ENCODE assay signal across 8 cellular contexts in the genomic region with DNA sequence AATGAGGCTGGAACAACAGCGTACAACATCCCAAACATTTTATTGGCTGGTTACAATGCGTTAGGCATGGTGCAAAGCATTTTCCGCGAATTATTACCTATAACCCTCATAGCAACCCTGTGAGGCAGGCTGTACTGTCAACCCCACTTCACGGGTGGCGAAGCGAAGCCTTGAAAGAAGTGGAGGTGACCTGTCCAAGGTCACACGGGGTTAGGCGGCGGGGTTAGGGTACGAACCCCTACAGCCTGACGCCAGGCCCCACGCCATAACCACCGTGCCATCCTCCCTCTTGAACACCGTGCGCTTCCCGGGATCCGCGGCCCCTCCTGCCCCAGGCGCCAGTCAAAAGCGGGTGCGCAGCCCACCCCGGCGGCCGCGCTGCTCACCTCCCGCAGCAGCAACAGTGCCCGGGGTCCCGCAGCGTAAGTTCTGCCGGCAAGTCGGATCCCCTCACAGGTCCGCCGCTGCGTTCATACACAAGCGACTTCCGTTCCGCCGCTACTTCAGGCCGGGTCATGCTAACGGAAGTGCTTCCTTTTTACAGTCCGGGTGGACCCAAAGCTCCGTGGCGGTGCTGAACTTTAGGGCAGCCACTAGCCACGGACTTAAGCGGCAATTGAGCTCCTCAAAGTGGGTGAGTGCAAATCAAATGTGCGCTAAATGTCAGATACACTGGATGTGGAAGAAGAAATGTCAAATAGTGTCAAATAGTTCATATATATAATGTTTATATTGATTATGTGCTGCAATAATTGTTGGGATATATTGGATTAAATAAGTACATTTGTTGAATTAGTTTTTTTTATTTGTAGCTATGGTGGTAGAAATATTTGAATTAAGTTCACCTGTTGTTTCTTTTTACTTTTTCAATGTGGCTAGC. TPM values are rescaled to one million over a fixed set of nuclear protein-coding genes. Genes with fewer than 3 reads are reported as not detected.
DNase-seq lines count a peak whose midpoint lies in the region; ATAC-seq and TF ChIP-seq lines count a peak whose summit lies in the region.

A gene with protein sequence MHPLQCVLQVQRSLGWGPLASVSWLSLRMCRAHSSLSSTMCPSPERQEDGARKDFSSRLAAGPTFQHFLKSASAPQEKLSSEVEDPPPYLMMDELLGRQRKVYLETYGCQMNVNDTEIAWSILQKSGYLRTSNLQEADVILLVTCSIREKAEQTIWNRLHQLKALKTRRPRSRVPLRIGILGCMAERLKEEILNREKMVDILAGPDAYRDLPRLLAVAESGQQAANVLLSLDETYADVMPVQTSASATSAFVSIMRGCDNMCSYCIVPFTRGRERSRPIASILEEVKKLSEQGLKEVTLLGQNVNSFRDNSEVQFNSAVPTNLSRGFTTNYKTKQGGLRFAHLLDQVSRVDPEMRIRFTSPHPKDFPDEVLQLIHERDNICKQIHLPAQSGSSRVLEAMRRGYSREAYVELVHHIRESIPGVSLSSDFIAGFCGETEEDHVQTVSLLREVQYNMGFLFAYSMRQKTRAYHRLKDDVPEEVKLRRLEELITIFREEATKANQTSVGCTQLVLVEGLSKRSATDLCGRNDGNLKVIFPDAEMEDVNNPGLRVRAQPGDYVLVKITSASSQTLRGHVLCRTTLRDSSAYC (minus strand): TSS at position 478 of the 880 bp plus-strand sequence. CDS start 4,455 bp downstream, outside the sequence.

- H3K27ac ChIP-seq in dorsolateral prefrontal cortex: peak within 1 kb of the TSS in 53 of 59 donors; percentile 11 to 90 (median 65)
- peak within 1 kb of the TSS; percentile 38 to 64 for H3K27ac ChIP-seq in liver (ENCODE audit: low read depth in 1 of 2, low read length in 2 of 2)

- no peaks in the 10 kb centered on the region for H3K9me3 ChIP-seq in liver (ENCODE audit: control insufficient read depth in 4 of 4, low read length in 3 of 4)

- ATAC-seq in HG03565 (IDR thresholded peaks at IDR 0.05; ENCODE audit: unreplicated experiment): peak; percentile 84

- peak within 1 kb of the TSS; percentile 92 to 94 for H3K9ac ChIP-seq in liver (ENCODE audit: low read depth in 1 of 2, low read length in 2 of 2)

- under 1% methylated on average over 47 of the region's 47 CpGs for WGBS in liver

- intact Hi-C loops in dorsolateral prefrontal cortex (cut with DNase I): loop anchor here in 1 of 2 donors (5.0 kb wide), 2 partner anchors 46 to 266 kb away; a partner anchor contains a TSS

- TF ChIP-seq CTCF in dorsolateral prefrontal cortex (IDR thresholded peaks at IDR 0.05 in 54 of 56, conservative IDR thresholded peaks at IDR 0.05 in 2 of 56; ENCODE audit: low read depth in 1 of 56, partially characterized antibody in 56 of 56) (peak in 37 of 56 donors; percentile 9 to 56 (median 31)), liver (IDR thresholded peaks at IDR 0.05; ENCODE audit: low read depth, low read length, missing input control) (no peak)

- H3K4me3 ChIP-seq in dorsolateral prefrontal cortex (peak within 1 kb of the TSS; percentile 65 to 100 (median 96)), liver (ENCODE audit: low read depth in 1 of 3, low read length in 3 of 3) (peak within 1 kb of the TSS; percentile 86 to 100 (median 98))

- H3K4me1 ChIP-seq in liver (ENCODE audit: control insufficient read depth in 4 of 4, insufficient read depth in 4 of 4, low read length in 3 of 4): peaks cover 5 to 23% (median 21%) of the 10 kb centered on the region in 4 donors

- no peaks in the 10 kb centered on the region for H3K36me3 ChIP-seq in liver (ENCODE audit: control insufficient read depth in 4 of 4, insufficient read depth in 3 of 4, low read depth in 1 of 4, low read length in 3 of 4)

- H3K27me3 ChIP-seq in dorsolateral prefrontal cortex (no peaks in the 10 kb centered on the region), liver (ENCODE audit: control insufficient read depth in 4 of 4, insufficient read depth in 4 of 4, low read length in 3 of 4) (no peaks in the 10 kb centered on the region)

- TF ChIP-seq RAD21 in liver (IDR thresholded peaks at IDR 0.05): peak in 1 of 2 donors; percentile 63

- peak; percentile 70 to 82 for DNase-seq in AML-193 (lab: John Stamatoyannopoulos, UW)
- peak; percentile 74 for DNase-seq in GM19238 (ENCODE audit: insufficient read length, low spot score)
- DNase-seq in NCI-H748 treated with DMSO at 0.1 percent for 48 hours (lab: John Stamatoyannopoulos, UW): peak; percentile 59
- DNase-seq in activated CD4-positive, alpha-beta T cell treated with anti-CD3 and anti-CD28 coated beads, Interleukin-2, amount 50 U/mL, for 4 hours: peak; percentile 78 to 80
- DNase-seq in dorsolateral prefrontal cortex: peak; percentile 72 to 90 (median 88)
- peak; percentile 77 to 79 for DNase-seq in stimulated activated CD4-positive, alpha-beta T cell treated with anti-CD3 and anti-CD28 coated beads, Interleukin-2, amount 100 ng/mL, for 48 hours

TF ChIP-seq in liver, 16 proteins besides CTCF, POLR2A, EP300 and RAD21:
- TF ChIP-seq HNF4A (conservative IDR thresholded peaks at IDR 0.05) (peak in 1 of 2 donors; percentile 36), NR2F2 (IDR thresholded peaks at IDR 0.05) (peak; percentile 52), YY1 (IDR thresholded peaks at IDR 0.05) (peak; percentile 87), JUND (IDR thresholded peaks at IDR 0.05) (no peak), FOXA2 (IDR thresholded peaks at IDR 0.05) (no peak), SP1 (IDR thresholded peaks at IDR 0.05) (peak; percentile 56), RXRA (IDR thresholded peaks at IDR 0.05) (peak; percentile 60 to 67), GABPA (IDR thresholded peaks at IDR 0.05 in 1 of 2, conservative IDR thresholded peaks at IDR 0.05 in 1 of 2) (peak; percentile 100)
- TF ChIP-seq, protein P1, sequence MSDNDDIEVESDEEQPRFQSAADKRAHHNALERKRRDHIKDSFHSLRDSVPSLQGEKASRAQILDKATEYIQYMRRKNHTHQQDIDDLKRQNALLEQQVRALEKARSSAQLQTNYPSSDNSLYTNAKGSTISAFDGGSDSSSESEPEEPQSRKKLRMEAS (IDR thresholded peaks at IDR 0.05): peak; percentile 69
- TF ChIP-seq, protein P2, sequence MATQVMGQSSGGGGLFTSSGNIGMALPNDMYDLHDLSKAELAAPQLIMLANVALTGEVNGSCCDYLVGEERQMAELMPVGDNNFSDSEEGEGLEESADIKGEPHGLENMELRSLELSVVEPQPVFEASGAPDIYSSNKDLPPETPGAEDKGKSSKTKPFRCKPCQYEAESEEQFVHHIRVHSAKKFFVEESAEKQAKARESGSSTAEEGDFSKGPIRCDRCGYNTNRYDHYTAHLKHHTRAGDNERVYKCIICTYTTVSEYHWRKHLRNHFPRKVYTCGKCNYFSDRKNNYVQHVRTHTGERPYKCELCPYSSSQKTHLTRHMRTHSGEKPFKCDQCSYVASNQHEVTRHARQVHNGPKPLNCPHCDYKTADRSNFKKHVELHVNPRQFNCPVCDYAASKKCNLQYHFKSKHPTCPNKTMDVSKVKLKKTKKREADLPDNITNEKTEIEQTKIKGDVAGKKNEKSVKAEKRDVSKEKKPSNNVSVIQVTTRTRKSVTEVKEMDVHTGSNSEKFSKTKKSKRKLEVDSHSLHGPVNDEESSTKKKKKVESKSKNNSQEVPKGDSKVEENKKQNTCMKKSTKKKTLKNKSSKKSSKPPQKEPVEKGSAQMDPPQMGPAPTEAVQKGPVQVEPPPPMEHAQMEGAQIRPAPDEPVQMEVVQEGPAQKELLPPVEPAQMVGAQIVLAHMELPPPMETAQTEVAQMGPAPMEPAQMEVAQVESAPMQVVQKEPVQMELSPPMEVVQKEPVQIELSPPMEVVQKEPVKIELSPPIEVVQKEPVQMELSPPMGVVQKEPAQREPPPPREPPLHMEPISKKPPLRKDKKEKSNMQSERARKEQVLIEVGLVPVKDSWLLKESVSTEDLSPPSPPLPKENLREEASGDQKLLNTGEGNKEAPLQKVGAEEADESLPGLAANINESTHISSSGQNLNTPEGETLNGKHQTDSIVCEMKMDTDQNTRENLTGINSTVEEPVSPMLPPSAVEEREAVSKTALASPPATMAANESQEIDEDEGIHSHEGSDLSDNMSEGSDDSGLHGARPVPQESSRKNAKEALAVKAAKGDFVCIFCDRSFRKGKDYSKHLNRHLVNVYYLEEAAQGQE (IDR thresholded peaks at IDR 0.05): peak; percentile 97
TF ChIP-seq in liver: peak in this region for 8.

RNA-seq across cellular contexts. Expression of the gene that starts here (rescaled TPM):
- total RNA-seq in dorsolateral prefrontal cortex: 10 to 100 TPM; 30.0 to 60.3 (median 42.9) TPM
- 10 to 100 TPM; 15.2 to 22.1 TPM for total RNA-seq in liver
- polyA plus RNA-seq in liver: 10 to 100 TPM; 11.3 to 14.3 TPM

Comparison
In these comparisons a context has a peak if more than half of its experiments do, and no peak if none do; other contexts are left out.
1. Peak in every context shown above with its lines: DNase-seq, ATAC-seq, H3K4me3 ChIP-seq and H3K27ac ChIP-seq.